Comparison of ENCODE assay signal across 10 cellular contexts in genomic region chr11:64291746-64292457, GRCh38. TPM values are rescaled to one million over a fixed set of nuclear protein-coding genes. Genes with fewer than 3 reads are reported as not detected.
DNase-seq lines count a peak whose midpoint lies in the region; ATAC-seq and TF ChIP-seq lines count a peak whose summit lies in the region.
"Had no signal": no experiment of that assay in that cellular context is flagged by ENCODE, and none has a peak within 500 bp of the region (broad histone marks: within the 10 kb centered on the region; RNA-seq: fewer than 3 reads in every experiment).

No MANE protein-coding gene starts in this region.

- peaks cover 0 to 3% of the 10 kb centered on the region in 2 donors for H3K36me3 ChIP-seq in lung (ENCODE audit: control insufficient read depth in 2 of 2, insufficient read depth in 2 of 2, low read length in 2 of 2)

- peaks cover 0 to 15% of the 10 kb centered on the region in 2 donors for H3K4me1 ChIP-seq in lung (ENCODE audit: control insufficient read depth in 2 of 2, insufficient read depth in 2 of 2, low read length in 2 of 2)

- WGBS in lung, 2 donors = 0 to 1% methylated on average over 60 to 96 of the region's 96 CpGs

- H3K9me3 Mint-ChIP-seq in activated T-cell treated with anti-CD3 and anti-CD28 coated beads, Interleukin-2, amount 50 U/mL, for 72 hours = no peaks in the 10 kb centered on the region

- H3K4me3 ChIP-seq in cardiac fibroblast (replicated peaks in 1 of 2; ENCODE audit: low read depth in 2 of 2, low read length in 2 of 2) (peak overlapping the region; percentile 11 to 14), lung (peak overlapping the region; percentile 10)

- H3K4me3 Mint-ChIP-seq in activated T-cell treated with anti-CD3 and anti-CD28 coated beads, Interleukin-2, amount 50 U/mL, for 72 hours = peak overlapping the region; percentile 75 to 76

- H3K27ac Mint-ChIP-seq in activated T-cell treated with anti-CD3 and anti-CD28 coated beads, Interleukin-2, amount 50 U/mL, for 72 hours = no peak overlapping the region

- no peak for TF ChIP-seq POLR2A in erythroblast (IDR thresholded peaks at IDR 0.05; ENCODE audit: low read length)

- ATAC-seq in activated T-cell treated with anti-CD3 and anti-CD28 coated beads, Interleukin-2, amount 50 U/mL, for 72 hours (replicated peaks in 1 of 2) = peak; percentile 51 to 56
- ATAC-seq in lung (ENCODE audit: insufficient read depth, low FRiP score) = no peak
- no peak for ATAC-seq in GM21447 (IDR thresholded peaks at IDR 0.05; ENCODE audit: unreplicated experiment)

- no peaks in the 10 kb centered on the region for H3K27me3 ChIP-seq in lung (ENCODE audit: control insufficient read depth, insufficient read depth)

- peaks cover 4 to 5% of the 10 kb centered on the region in 2 donors for H3K36me3 Mint-ChIP-seq in activated T-cell treated with anti-CD3 and anti-CD28 coated beads, Interleukin-2, amount 50 U/mL, for 72 hours (ENCODE audit: insufficient read depth in 2 of 2)

- H3K27ac ChIP-seq in lung (ENCODE audit: low read depth in 1 of 2, low read length in 1 of 2) = no peak overlapping the region
- peak overlapping the region; percentile 9 for H3K27ac ChIP-seq in temporal lobe (ENCODE audit: low read depth, low read length)

- no peak for DNase-seq in activated T-cell treated with anti-CD3 and anti-CD28 coated beads, Interleukin-2, amount 50 U/mL, for 72 hours
- no peak for DNase-seq in activated T-cell treated with anti-CD3 and anti-CD28 coated beads, Interleukin-2, amount 50 U/mL, for 48 hours
- DNase-seq in cardiac fibroblast (ENCODE audit: low read depth in 2 of 2) (no peak), lung (ENCODE audit: low spot score) (no peak), germinal center (ENCODE audit: low spot score) (no peak), erythroblast (lab: John Stamatoyannopoulos, UW) (no peak)
- DNase-seq: amniotic stem cell, NCI-H1694 had no signal

- H3K4me1 Mint-ChIP-seq in activated T-cell treated with anti-CD3 and anti-CD28 coated beads, Interleukin-2, amount 50 U/mL, for 72 hours (ENCODE audit: low read depth) = peaks cover 2% of the 10 kb centered on the region

- H3K27me3 Mint-ChIP-seq in activated T-cell treated with anti-CD3 and anti-CD28 coated beads, Interleukin-2, amount 50 U/mL, for 72 hours (ENCODE audit: low read depth) = peaks cover 51% of the 10 kb centered on the region

- H3K9me3 ChIP-seq in lung (ENCODE audit: control insufficient read depth in 2 of 2, insufficient read depth in 1 of 2, low read length in 1 of 2) = peaks cover 0 to 5% of the 10 kb centered on the region in 2 donors

- TF ChIP-seq CTCF in cardiac fibroblast (IDR thresholded peaks at IDR 0.05; ENCODE audit: low read depth, low read length) (no peak), lung (IDR thresholded peaks at IDR 0.05; ENCODE audit: control extremely low read depth, extremely low read depth) (no peak)

RNA-seq across cellular contexts. Expression of gene KCNK4, which starts 0.8 kb away (rescaled TPM):
- total RNA-seq in activated T-cell treated with anti-CD3 and anti-CD28 coated beads, Interleukin-2, amount 50 U/mL, for 72 hours = under 1 TPM in 1 of 2 donors, not detected in 1; 0.35 TPM
- total RNA-seq in lung (not detected), temporal lobe (1.5 TPM)
- under 1 TPM in 1 of 2 donors, not detected in 1; 0.09 TPM for polyA plus RNA-seq in lung

RNA-seq across cellular contexts. Expression of gene GPR137, which starts 6.3 kb away (rescaled TPM):
- 10 to 100 TPM; 57.1 to 67.4 TPM for total RNA-seq in activated T-cell treated with anti-CD3 and anti-CD28 coated beads, Interleukin-2, amount 50 U/mL, for 72 hours
- 10 to 100 TPM; 14.5 to 59.1 TPM for total RNA-seq in lung
- 10 to 100 TPM; 22.8 to 32.2 TPM for polyA plus RNA-seq in lung
- 8.1 TPM for total RNA-seq in temporal lobe

RNA-seq across cellular contexts. Expression of gene BAD, which starts 7.4 kb away (rescaled TPM):
- total RNA-seq in activated T-cell treated with anti-CD3 and anti-CD28 coated beads, Interleukin-2, amount 50 U/mL, for 72 hours = 10 to 100 TPM; 35.2 to 35.7 TPM
- total RNA-seq in lung (10 to 100 TPM; 69.5 to 74.1 TPM), temporal lobe (35.9 TPM)
- polyA plus RNA-seq in lung = 100 to 1,000 TPM in 1 of 2 donors, 10 to 100 TPM in 1; 77.0 to 127 TPM

RNA-seq across cellular contexts. Expression of gene CATSPERZ, which starts 8.3 kb away (rescaled TPM):
- total RNA-seq in activated T-cell treated with anti-CD3 and anti-CD28 coated beads, Interleukin-2, amount 50 U/mL, for 72 hours = 1 to 10 TPM in 1 of 2 donors, under 1 TPM in 1; 0.53 to 1.1 TPM
- total RNA-seq in lung (under 1 TPM in 1 of 2 donors, not detected in 1; 0.67 TPM), temporal lobe (0.98 TPM)
- under 1 TPM; 0.31 to 0.98 TPM for polyA plus RNA-seq in lung

RNA-seq across cellular contexts. Expression of gene ESRRA, which starts 13.4 kb away (rescaled TPM):
- 10 to 100 TPM; 40.5 to 42.4 TPM for total RNA-seq in activated T-cell treated with anti-CD3 and anti-CD28 coated beads, Interleukin-2, amount 50 U/mL, for 72 hours
- total RNA-seq in lung = 10 to 100 TPM; 10.8 to 78.3 TPM
- polyA plus RNA-seq in lung = 10 to 100 TPM; 67.7 to 88.4 TPM
- total RNA-seq in temporal lobe = 10.8 TPM

Comparison
In these comparisons a context has a peak if more than half of its experiments do, and no peak if none do; other contexts are left out.
1. ATAC-seq: peak in activated T-cell treated with anti-CD3 and anti-CD28 coated beads, Interleukin-2, amount 50 U/mL, for 72 hours (2 of 2); none in lung (single experiment) and GM21447 (single experiment).